Comparison of ENCODE assay signal across 9 cellular contexts in genomic region chr22:22171357-22172218, GRCh38.
DNase-seq lines count a peak whose midpoint lies in the region; ATAC-seq and TF ChIP-seq lines count a peak whose summit lies in the region.
"Had no signal": no experiment of that assay in that cellular context is flagged by ENCODE, and none has a peak within 500 bp of the region (broad histone marks: within the 10 kb centered on the region; RNA-seq: fewer than 3 reads in every experiment).

No MANE protein-coding gene starts in this region.

- peaks cover 49% of the 10 kb centered on the region for H3K27me3 Mint-ChIP-seq in progenitor cell of endocrine pancreas
- peaks cover 0 to 12% (median 0%) of the 10 kb centered on the region in 5 donors for H3K27me3 Mint-ChIP-seq in naive thymus-derived CD8-positive, alpha-beta T cell

- no peak overlapping the region for H3K4me3 ChIP-seq in epithelial cell of esophagus (ENCODE audit: low read length)

- no peak for ATAC-seq in naive thymus-derived CD8-positive, alpha-beta T cell
- no peak for ATAC-seq in HG03521 (IDR thresholded peaks at IDR 0.05; ENCODE audit: unreplicated experiment)
- ATAC-seq in HG02840 (IDR thresholded peaks at IDR 0.05; ENCODE audit: low FRiP score, unreplicated experiment): no peak
- ATAC-seq: activated T-helper 17 cell treated with anti-CD3 and anti-CD28 coated beads, Interleukin-2, amount 50 U/mL, for 72 hours had no signal

- TF ChIP-seq CTCF in GM12872 (IDR thresholded peaks at IDR 0.05; ENCODE audit: insufficient read depth, low read depth, low read length): peak; percentile 56
- peak; percentile 51 for TF ChIP-seq CTCF in epithelial cell of esophagus (IDR thresholded peaks at IDR 0.05; ENCODE audit: insufficient read depth, low read depth, low read length, missing control alignments)
- peak; percentile 51 for TF ChIP-seq CTCF in progenitor cell of endocrine pancreas (IDR thresholded peaks at IDR 0.05; ENCODE audit: unreplicated experiment)

- peaks cover 3% of the 10 kb centered on the region for H3K36me3 Mint-ChIP-seq in progenitor cell of endocrine pancreas (ENCODE audit: insufficient read depth)
- H3K36me3 Mint-ChIP-seq in naive thymus-derived CD8-positive, alpha-beta T cell: no peaks in the 10 kb centered on the region

- POLR2A ChIA-PET in naive thymus-derived CD8-positive, alpha-beta T cell (lab: Charles Lee): no interaction called here

- peak; percentile 13 to 48 for DNase-seq in NCI-H524 (lab: John Stamatoyannopoulos, UW)
- DNase-seq in epithelial cell of esophagus (ENCODE audit: low read depth): peak; percentile 17
- no peak for DNase-seq in progenitor cell of endocrine pancreas (ENCODE audit: low spot score, unreplicated experiment)
- DNase-seq in naive thymus-derived CD8-positive, alpha-beta T cell: no peak
- DNase-seq in GOT3 (lab: John Stamatoyannopoulos, UW): no peak

- H3K27ac Mint-ChIP-seq in progenitor cell of endocrine pancreas: no peak overlapping the region
- H3K27ac Mint-ChIP-seq in naive thymus-derived CD8-positive, alpha-beta T cell: peak overlapping the region in 2 of 10 donors; percentile 7 to 30
- H3K27ac Mint-ChIP-seq: activated T-helper 17 cell treated with anti-CD3 and anti-CD28 coated beads, Interleukin-2, amount 50 U/mL, for 72 hours had no signal

- H3K9me3 Mint-ChIP-seq in progenitor cell of endocrine pancreas (ENCODE audit: low read depth): peaks cover 3% of the 10 kb centered on the region
- peaks cover 0 to 1% (median 0%) of the 10 kb centered on the region in 9 donors for H3K9me3 Mint-ChIP-seq in naive thymus-derived CD8-positive, alpha-beta T cell
- H3K9me3 Mint-ChIP-seq: activated T-helper 17 cell treated with anti-CD3 and anti-CD28 coated beads, Interleukin-2, amount 50 U/mL, for 72 hours had no signal

- H3K4me1 Mint-ChIP-seq in progenitor cell of endocrine pancreas (ENCODE audit: low read depth): no peaks in the 10 kb centered on the region
- peaks cover 8 to 39% (median 18%) of the 10 kb centered on the region in 4 donors for H3K4me1 Mint-ChIP-seq in naive thymus-derived CD8-positive, alpha-beta T cell

- H3K4me3 Mint-ChIP-seq in progenitor cell of endocrine pancreas (ENCODE audit: low read depth): no peak overlapping the region
- no peak overlapping the region for H3K4me3 Mint-ChIP-seq in naive thymus-derived CD8-positive, alpha-beta T cell
- H3K4me3 Mint-ChIP-seq: activated T-helper 17 cell treated with anti-CD3 and anti-CD28 coated beads, Interleukin-2, amount 50 U/mL, for 72 hours had no signal

Comparison
In these comparisons a context has a peak if more than half of its experiments do, and no peak if none do; other contexts are left out.
1. DNase-seq: peak in NCI-H524 (2 of 2) and epithelial cell of esophagus (single experiment); none in progenitor cell of endocrine pancreas (single experiment), naive thymus-derived CD8-positive, alpha-beta T cell (0 of 10) and GOT3 (single experiment).
2. Peak in every context shown above with its lines, with median percentiles within 50 percentile points of each other: CTCF ChIP-seq.